8 cellular contexts compared by ENCODE assay signal in genomic region chr21:32726742-32727477, GRCh38. TPM values are rescaled to one million over a fixed set of nuclear protein-coding genes. Genes with fewer than 3 reads are reported as not detected.
A peak's percentile ranks its signal among the peaks of the same experiment; 100 is the strongest.
DNase-seq lines count a peak whose midpoint lies in the region; ATAC-seq, FAIRE-seq and TF ChIP-seq lines count a peak whose summit lies in the region.

No MANE protein-coding gene starts in this region.

- peaks cover 7% of the 10 kb centered on the region for H3K36me3 Mint-ChIP-seq in HFFc6 (ENCODE audit: low read depth)

- RAD21 ChIA-PET in GM12878 (lab: Charles Lee; ENCODE audit: unreplicated experiment) = interaction anchor here (0.9 to 1.4 kb wide), 3 partner anchors 11 to 45 kb away, joined by 3 to 7 read pairs (median 5); partner anchors contain the start of gene PAXBP1

- no peaks in the 10 kb centered on the region for H3K9me3 ChIP-seq in GM12878 (replicated peaks; ENCODE audit: control insufficient read depth, insufficient read depth, low read length)
- no peaks in the 10 kb centered on the region for H3K9me3 ChIP-seq in iPS-15b (ENCODE audit: control insufficient read depth, insufficient read depth, low read length)
- H3K9me3 ChIP-seq in gastrocnemius medialis = no peaks in the 10 kb centered on the region

- CTCF ChIA-PET in GM12878 (lab: Yijun Ruan, JAX) = interaction anchor here (0.6 to 1.3 kb wide), 2 partner anchors 13 to 27 kb away, joined by 3 read pairs; no protein-coding TSS in a partner anchor

- no peaks in the 10 kb centered on the region for H3K27me3 Mint-ChIP-seq in HFFc6 (ENCODE audit: insufficient read depth)

- intact Hi-C loops in GM12878 (cut with micrococcal nuclease; ENCODE audit: unreplicated experiment) (no loop called here), gastrocnemius medialis (cut with DNase I; ENCODE audit: low total_unique reads) (loop anchor here (2.0 to 10.0 kb wide), 3 partner anchors 114 to 918 kb away; partner anchors contain the start of genes CFAP298, CRYZL1, ITSN1 and URB1)

- SMC1A ChIA-PET in GM12878 (lab: Charles Lee; ENCODE audit: uncharacterized antibody, unreplicated experiment) = interaction anchor here (0.9 to 1.9 kb wide), 8 partner anchors 11 to 72 kb away, joined by 3 to 10 read pairs (median 4); no protein-coding TSS in a partner anchor

- no peak for TF ChIP-seq RAD21 in GM12878 (IDR thresholded peaks at IDR 0.05; ENCODE audit: insufficient read depth, low read depth, low read length)

- no peak for TF ChIP-seq CTCF in HFFc6 (IDR thresholded peaks at IDR 0.05)
- TF ChIP-seq CTCF in GM12878 (IDR thresholded peaks at IDR 0.05 in 2 of 3, conservative IDR thresholded peaks at IDR 0.05 in 1 of 3; ENCODE audit: control insufficient read depth in 2 of 3, extremely low read depth in 1 of 3, insufficient read depth in 1 of 3, low read depth in 3 of 3, low read length in 3 of 3) = no peak
- no peak for TF ChIP-seq CTCF in gastrocnemius medialis (IDR thresholded peaks at IDR 0.05 in 4 of 5, conservative IDR thresholded peaks at IDR 0.05 in 1 of 5)

- H3K4me1 Mint-ChIP-seq in HFFc6 (ENCODE audit: low read depth) = peaks cover 18% of the 10 kb centered on the region

- peak overlapping the region; percentile 74 for H3K27ac ChIP-seq in GM12878 (ENCODE audit: control insufficient read depth, insufficient read depth)
- H3K27ac ChIP-seq in gastrocnemius medialis = peak overlapping the region; percentile 83 to 94 (median 94)

- peak overlapping the region; percentile 87 for H3K27ac Mint-ChIP-seq in HFFc6

- FAIRE-seq in GM12878 (lab: Jason Lieb, UNC) = peak; percentile 18

- POLR2A ChIA-PET in GM12878 (lab: Charles Lee) = interaction anchor here (1.1 to 2.5 kb wide), 5 partner anchors 15 to 816 kb away, joined by 3 to 18 read pairs (median 4); partner anchors contain the start of genes CFAP298, PAXBP1 and SON

- H3K79me2 ChIP-seq in GM12878 (ENCODE audit: control insufficient read depth, insufficient read depth, low read length) = peaks cover 12% of the 10 kb centered on the region

- ATAC-seq in GM12878 (no peak), gastrocnemius medialis (no peak), GM21619 (IDR thresholded peaks at IDR 0.05; ENCODE audit: unreplicated experiment) (no peak)

- H3K9ac ChIP-seq in GM12878 (ENCODE audit: control insufficient read depth, insufficient read depth, low read length) (peak overlapping the region; percentile 83), iPS-15b (ENCODE audit: low read depth, low read length) (peak overlapping the region; percentile 8)

- H3K27me3 ChIP-seq in GM12878 (replicated peaks in 1 of 2; ENCODE audit: control insufficient read depth in 2 of 2, insufficient read depth in 2 of 2, low read length in 1 of 2) (no peaks in the 10 kb centered on the region), iPS-15b (ENCODE audit: control insufficient read depth, insufficient read depth, low read length) (no peaks in the 10 kb centered on the region), gastrocnemius medialis (no peaks in the 10 kb centered on the region)

- no peaks in the 10 kb centered on the region for H3K9me3 Mint-ChIP-seq in HFFc6

- peak overlapping the region; percentile 88 for H2AFZ ChIP-seq in GM12878 (ENCODE audit: control insufficient read depth, low read depth, low read length)

- peak overlapping the region; percentile 99 for H3K4me3 ChIP-seq in GM12878
- peak overlapping the region; percentile 85 for H3K4me3 ChIP-seq in iPS-15b (ENCODE audit: low read depth, low read length)
- peak overlapping the region; percentile 77 to 94 (median 92) for H3K4me3 ChIP-seq in gastrocnemius medialis

- TF ChIP-seq POLR2A in GM12878 (IDR thresholded peaks at IDR 0.05; ENCODE audit: low read depth, low read length) (no peak), gastrocnemius medialis (IDR thresholded peaks at IDR 0.05) (no peak)

- H3K4me1 ChIP-seq in GM12878 (ENCODE audit: control insufficient read depth, insufficient read depth, low read length) = no peaks in the 10 kb centered on the region
- H3K4me1 ChIP-seq in iPS-15b (ENCODE audit: control insufficient read depth, insufficient read depth, low read length) = peaks cover 4% of the 10 kb centered on the region
- H3K4me1 ChIP-seq in gastrocnemius medialis = peaks cover 14 to 19% of the 10 kb centered on the region in 2 donors

- no peak for TF ChIP-seq EP300 in GM12878 (IDR thresholded peaks at IDR 0.05; ENCODE audit: borderline replicate concordance in 1 of 2, control insufficient read depth in 1 of 2, low read depth in 2 of 2, low read length in 2 of 2)

- no peaks in the 10 kb centered on the region for H3K36me3 ChIP-seq in GM12878 (ENCODE audit: control insufficient read depth in 2 of 2, insufficient read depth in 2 of 2, low read length in 1 of 2)
- H3K36me3 ChIP-seq in iPS-15b (ENCODE audit: control insufficient read depth, insufficient read depth, low read length) = no peaks in the 10 kb centered on the region
- H3K36me3 ChIP-seq in gastrocnemius medialis = no peaks in the 10 kb centered on the region

- peak overlapping the region; percentile 97 for H3K4me3 Mint-ChIP-seq in HFFc6

- in situ Hi-C loops in GM12878 (cut with MboI) (no loop called here), gastrocnemius medialis (cut with MboI; ENCODE audit: low sequenced_read_pairs in 4 of 4) (loop anchor here in 2 of 4 donors (10.0 to 25.0 kb wide), 2 partner anchors 48 to 340 kb away; partner anchors contain the start of genes URB1 (in 2 of the 2) and PAXBP1 (in 1 of the 2))

- peak overlapping the region; percentile 78 for H3K4me2 ChIP-seq in GM12878 (ENCODE audit: control insufficient read depth, insufficient read depth)

- no TSS peak for BruUV-seq in GM12878 (replicated peaks; lab: Mats Ljungman, UMichigan)

- WGBS in GM12878 (ENCODE audit: insufficient coverage, insufficient replicate concordance, low lambda C conversion rate, missing lambda C conversion rate) = 13% methylated on average over 20 of the region's 22 CpGs

- no peaks in the 10 kb centered on the region for H4K20me1 ChIP-seq in GM12878 (ENCODE audit: control insufficient read depth, insufficient read depth)

- DNase-seq in CMK (ENCODE audit: low read depth) = peak; percentile 74
- no peak for DNase-seq in HFFc6
- peak; percentile 47 for DNase-seq in RPMI7951 (ENCODE audit: low read depth)
- no peak for DNase-seq in GM12878 (ENCODE audit: low read depth, low spot score)
- DNase-seq in gastrocnemius medialis = peak; percentile 2 to 15
- no peak for DNase-seq in iPS-NIHi11 (ENCODE audit: low spot score)

TF ChIP-seq in GM12878, 131 proteins besides CTCF, POLR2A, EP300 and RAD21:
- TF ChIP-seq FOS (IDR thresholded peaks at IDR 0.05; ENCODE audit: borderline replicate concordance, extremely low read depth, insufficient read length) (no peak), IKZF1 (conservative IDR thresholded peaks at IDR 0.05) (0 out of 2 replicates have a peak, but pooled peaks have one; percentile 11), CREM (IDR thresholded peaks at IDR 0.05; ENCODE audit: low read depth) (no peak), JUNB (IDR thresholded peaks at IDR 0.05) (no peak), JUND (IDR thresholded peaks at IDR 0.05; ENCODE audit: low read depth, low read length) (no peak)

RNA-seq across cellular contexts. Expression of gene SYNJ1, which starts 0.9 kb away (rescaled TPM):
- total RNA-seq in HFFc6 (2021; fragmentation: NEBNext Ultra II Directional; extraction: Animal tissue kit (Norgen Biotek cat#: 25700)) = 10 to 100 TPM; 14.3 to 17.9 (median 15.6) TPM
- total RNA-seq in RPMI7951 (2014; rRNA removed; shearing (Covaris generic)) = 5.0 and 7.1 TPM in 2 replicates
- 15.0 and 17.0 TPM in 2 replicates for total RNA-seq in GM12878 (2013; cell fraction: nucleolus; rRNA removed)
- total RNA-seq in GM12878 (2014; rRNA removed) (2.6 and 2.8 TPM in 2 replicates), GM12878 (2014; rRNA removed; fragmentation: Illumina TruSeq; extraction: Trizol) (2.1 and 2.2 TPM in 2 replicates), GM12878 (2021) (5.3 and 6.3 TPM in 2 replicates), gastrocnemius medialis (10 to 100 TPM; 10.0 to 34.8 (median 10.8) TPM)
- polyA plus RNA-seq in GM12878 (2011; ENCODE audit: low read depth) = 1.9 TPM
- polyA plus RNA-seq in GM12878 (2011; rRNA removed) (4.1 and 4.3 TPM in 2 replicates), GM12878 (2014; fragmentation: Illumina TruSeq; extraction: Trizol) (4.9 and 9.2 TPM in 2 replicates), GM12878 (2014; fragmentation: Nextera tagmentation; extraction: Ambion mirVana) (1 to 10 TPM; 1.2 to 1.4 TPM), GM12878 (2014; rRNA removed) (2.4 and 2.8 TPM in 2 replicates), GM12878 (2016; fragmentation: Nextera tagmentation; extraction: Ambion mirVana) (1 to 10 TPM; 4.7 to 7.0 TPM)
- 3.2 and 4.3 TPM in 2 replicates for polyA plus RNA-seq in GM12878 (2011; cell fraction: cytosol; rRNA removed)
- 11.4 and 16.3 TPM in 2 replicates for polyA plus RNA-seq in GM12878 (2011; cell fraction: nucleus; rRNA removed)
- 2.7 and 4.3 TPM in 2 replicates for polyA plus RNA-seq in GM12878 (2012)
- polyA minus RNA-seq in GM12878 (2011; rRNA and poly(A)+ RNA removed) = 5.2 and 9.0 TPM in 2 replicates
- 1.9 and 4.3 TPM in 2 replicates for polyA minus RNA-seq in GM12878 (2011; cell fraction: cytosol; rRNA and poly(A)+ RNA removed)
- polyA minus RNA-seq in GM12878 (2011; cell fraction: nucleus; rRNA and poly(A)+ RNA removed) = 6.4 and 8.5 TPM in 2 replicates

RNA-seq across cellular contexts. Expression of gene PAXBP1, which starts 44.6 kb away (rescaled TPM):
- 10 to 100 TPM; 11.4 to 15.6 (median 13.9) TPM for total RNA-seq in HFFc6 (2021; fragmentation: NEBNext Ultra II Directional; extraction: Animal tissue kit (Norgen Biotek cat#: 25700))
- 11.4 and 15.3 TPM in 2 replicates for total RNA-seq in RPMI7951 (2014; rRNA removed; shearing (Covaris generic))
- 246 and 248 TPM in 2 replicates for total RNA-seq in GM12878 (2013; cell fraction: nucleolus; rRNA removed)
- total RNA-seq in GM12878 (2014; rRNA removed) (33.1 and 37.1 TPM in 2 replicates), GM12878 (2014; rRNA removed; fragmentation: Illumina TruSeq; extraction: Trizol) (41.7 and 44.0 TPM in 2 replicates), GM12878 (2021) (36.6 and 38.2 TPM in 2 replicates), gastrocnemius medialis (10 to 100 TPM; 11.9 to 27.5 (median 17.3) TPM)
- polyA plus RNA-seq in GM12878 (2011; ENCODE audit: low read depth) = 21.6 TPM
- polyA plus RNA-seq in GM12878 (2011; rRNA removed) (46.5 and 79.5 TPM in 2 replicates), GM12878 (2014; fragmentation: Illumina TruSeq; extraction: Trizol) (36.9 and 47.3 TPM in 2 replicates), GM12878 (2014; fragmentation: Nextera tagmentation; extraction: Ambion mirVana) (10 to 100 TPM; 10.8 to 11.9 TPM), GM12878 (2014; rRNA removed) (27.2 and 33.3 TPM in 2 replicates), GM12878 (2016; fragmentation: Nextera tagmentation; extraction: Ambion mirVana) (10 to 100 TPM; 13.2 to 26.6 TPM)
- polyA plus RNA-seq in GM12878 (2011; cell fraction: cytosol; rRNA removed) = 9.7 TPM in 2 replicates
- 115 and 129 TPM in 2 replicates for polyA plus RNA-seq in GM12878 (2011; cell fraction: nucleus; rRNA removed)
- polyA plus RNA-seq in GM12878 (2012) = 18.6 and 23.6 TPM in 2 replicates
- polyA minus RNA-seq in GM12878 (2011; rRNA and poly(A)+ RNA removed) = 19.6 and 27.1 TPM in 2 replicates
- 11.1 and 11.3 TPM in 2 replicates for polyA minus RNA-seq in GM12878 (2011; cell fraction: cytosol; rRNA and poly(A)+ RNA removed)
- polyA minus RNA-seq in GM12878 (2011; cell fraction: nucleus; rRNA and poly(A)+ RNA removed) = 55.7 and 65.3 TPM in 2 replicates

Comparison
In these comparisons a context has a peak if more than half of its experiments do, and no peak if none do; other contexts are left out.
1. DNase-seq: peak in CMK (single experiment), RPMI7951 (single experiment) and gastrocnemius medialis (2 of 2); none in HFFc6 (single experiment), GM12878 (single experiment) and iPS-NIHi11 (single experiment).
2. Peak in every context shown above with its lines, with median percentiles within 50 percentile points of each other: H3K4me3 ChIP-seq.